Comparison of ENCODE assay signal across 1 cellular context in genomic region chr5:123422433-123423277, GRCh38.
TF ChIP-seq lines count a peak whose summit lies in the region.

No MANE protein-coding gene starts in this region.

TF ChIP-seq in HCT116, 20 proteins besides CTCF, POLR2A, EP300 and RAD21 (continued from another document):
- TF ChIP-seq REST (IDR thresholded peaks at IDR 0.05; ENCODE audit: low read depth) (no peak), POLR2AphosphoS5 (IDR thresholded peaks at IDR 0.05; ENCODE audit: low read depth, low read length) (no peak), YY1 (IDR thresholded peaks at IDR 0.05; ENCODE audit: extremely low read depth, insufficient replicate concordance, low read depth, low read length) (no peak), EZH2 (IDR thresholded peaks at IDR 0.05) (no peak), CEBPB (IDR thresholded peaks at IDR 0.05; ENCODE audit: low read depth) (no peak), CBX3 (IDR thresholded peaks at IDR 0.05; ENCODE audit: low read depth) (no peak), EZH2phosphoT487 (IDR thresholded peaks at IDR 0.05; ENCODE audit: borderline replicate concordance) (no peak), ZNF274 (IDR thresholded peaks at IDR 0.05; ENCODE audit: low read depth, low read length) (no peak), SP1 (IDR thresholded peaks at IDR 0.05; ENCODE audit: low read depth) (no peak), FOSL1 (IDR thresholded peaks at IDR 0.05; ENCODE audit: low read depth) (no peak), JUND (IDR thresholded peaks at IDR 0.05) (no peak), SIN3A (IDR thresholded peaks at IDR 0.05; ENCODE audit: low read depth) (no peak), SRF (IDR thresholded peaks at IDR 0.05; ENCODE audit: low read depth) (no peak)
